In genomic region chr17:82737981-82738877, GRCh38 we compare ENCODE assay signal across 1 cellular context.
TF ChIP-seq lines count a peak whose summit lies in the region.

No MANE protein-coding gene starts in this region.

TF ChIP-seq in HepG2, 621 proteins besides CTCF, POLR2A, EP300 and RAD21 (continued from another document):
- TF ChIP-seq AFF4 (CRISPR knock-in tag; IDR thresholded peaks at IDR 0.05) (peak; percentile 94; the same call in 1 of the 2 replicates), ZFP91 (CRISPR knock-in tag; IDR thresholded peaks at IDR 0.05; ENCODE audit: borderline replicate concordance) (peak; percentile 97), ZBTB43 (CRISPR knock-in tag; conservative IDR thresholded peaks at IDR 0.05) (peak; percentile 95), PHF20 (CRISPR knock-in tag; IDR thresholded peaks at IDR 0.05) (peak; percentile 78), BORCS8-MEF2B (CRISPR knock-in tag; IDR thresholded peaks at IDR 0.05) (peak; percentile 100), FOXA3 (CRISPR knock-in tag; IDR thresholded peaks at IDR 0.05) (peak; percentile 100), KDM4B (CRISPR knock-in tag; IDR thresholded peaks at IDR 0.05) (peak; percentile 99), ZBTB10 (CRISPR knock-in tag; IDR thresholded peaks at IDR 0.05; ENCODE audit: borderline replicate concordance) (peak; percentile 91), KAT2B (IDR thresholded peaks at IDR 0.05; ENCODE audit: borderline replicate concordance, low read depth, low read length) (no peak), ZNF256 (CRISPR knock-in tag; conservative IDR thresholded peaks at IDR 0.05) (peak; percentile 99), ZNF503 (CRISPR knock-in tag; IDR thresholded peaks at IDR 0.05) (peak; percentile 94), ZNF432 (CRISPR knock-in tag; IDR thresholded peaks at IDR 0.05; ENCODE audit: borderline replicate concordance) (no peak; the same call in 1 of the 2 replicates), SUZ12 (IDR thresholded peaks at IDR 0.05; ENCODE audit: low read depth, low read length) (no peak), HINFP (CRISPR knock-in tag; IDR thresholded peaks at IDR 0.05; ENCODE audit: low read depth) (peak; percentile 97), CEBPB (IDR thresholded peaks at IDR 0.05; ENCODE audit: borderline replicate concordance, low read depth, low read length) (no peak), POLR2AphosphoS2 (IDR thresholded peaks at IDR 0.05; ENCODE audit: low read depth, low read length) (no peak), NBN (conservative IDR thresholded peaks at IDR 0.05) (no peak), ZNF34 (CRISPR knock-in tag; IDR thresholded peaks at IDR 0.05; ENCODE audit: borderline replicate concordance) (peak; percentile 100), WIZ (CRISPR knock-in tag; IDR thresholded peaks at IDR 0.05) (peak; percentile 88), ZNF75D (CRISPR knock-in tag; IDR thresholded peaks at IDR 0.05; ENCODE audit: borderline replicate concordance) (no peak), MAFF (IDR thresholded peaks at IDR 0.05; ENCODE audit: low read depth, low read length) (0 out of 2 replicates have a peak, but pooled peaks have one; percentile 28), FOSL2 (CRISPR knock-in tag; IDR thresholded peaks at IDR 0.05) (peak; percentile 94), ZNF850 (CRISPR knock-in tag; conservative IDR thresholded peaks at IDR 0.05) (no peak), ZNF724P (CRISPR knock-in tag; IDR thresholded peaks at IDR 0.05; ENCODE audit: borderline replicate concordance) (peak; percentile 99), ATF4 (CRISPR knock-in tag; IDR thresholded peaks at IDR 0.05) (peak in 1 of 2 experiments; percentile 92; a peak in 2 of 4 replicates), CCDC6 (CRISPR knock-in tag; IDR thresholded peaks at IDR 0.05) (peak; percentile 100), ELK4 (CRISPR knock-in tag; IDR thresholded peaks at IDR 0.05; ENCODE audit: borderline replicate concordance) (no peak)
